Comparison of ENCODE assay signal across 15 cellular contexts in genomic region chr2:233406865-233407264, GRCh38. TPM values are rescaled to one million over a fixed set of nuclear protein-coding genes. Genes with fewer than 3 reads are reported as not detected.
A peak's percentile ranks its signal among the peaks of the same experiment; 100 is the strongest.
DNase-seq lines count a peak whose midpoint lies in the region; ATAC-seq and TF ChIP-seq lines count a peak whose summit lies in the region.
"Had no signal": no experiment of that assay in that cellular context is flagged by ENCODE, and none has a peak within 500 bp of the region (broad histone marks: within the 10 kb centered on the region; RNA-seq: fewer than 3 reads in every experiment).

No MANE protein-coding gene starts in this region.

- H3K9me2 ChIP-seq in MM.1S (replicated peaks; ENCODE audit: insufficient read depth, low read length), result no peaks in the 10 kb centered on the region

- no peaks in the 10 kb centered on the region for H3K27me3 ChIP-seq in CD4-positive, CD25-positive, alpha-beta regulatory T cell (ENCODE audit: control insufficient read depth, insufficient read depth, low read length)
- no peaks in the 10 kb centered on the region for H3K27me3 ChIP-seq in CD4-positive, alpha-beta memory T cell (ENCODE audit: insufficient read depth, low read length)
- H3K27me3 ChIP-seq in MM.1S (replicated peaks; ENCODE audit: insufficient read depth, low read length), result no peaks in the 10 kb centered on the region

- no peak overlapping the region for H2AFZ ChIP-seq in MM.1S (ENCODE audit: low read length)

- H3K36me3 ChIP-seq in CD4-positive, CD25-positive, alpha-beta regulatory T cell (ENCODE audit: control insufficient read depth, insufficient read depth, low read length), result peaks cover 5% of the 10 kb centered on the region
- H3K36me3 ChIP-seq in CD4-positive, alpha-beta memory T cell (ENCODE audit: insufficient read depth, low read length), result no peaks in the 10 kb centered on the region
- no peaks in the 10 kb centered on the region for H3K36me3 ChIP-seq in MM.1S (replicated peaks; ENCODE audit: insufficient read depth, low read length)

- ATAC-seq in CD4-positive, CD25-positive, alpha-beta regulatory T cell (ENCODE audit: low read depth in 2 of 2), result no peak
- ATAC-seq: Panc1 had no signal

- H3K27ac Mint-ChIP-seq in CD4-positive, CD25-positive, alpha-beta regulatory T cell, result peak overlapping the region; percentile 40 to 85 (median 76)
- H3K27ac Mint-ChIP-seq in CD4-positive, alpha-beta memory T cell, result peak overlapping the region in 6 of 7 donors; percentile 10 to 88 (median 61)
- peak overlapping the region; percentile 63 for H3K27ac Mint-ChIP-seq in activated naive CD8-positive, alpha-beta T cell treated with anti-CD3 and anti-CD28 coated beads for 36 hours
- H3K27ac Mint-ChIP-seq in osteocyte (ENCODE audit: unreplicated experiment) (peak overlapping the region; percentile 86), mesothelial cell of epicardium (no peak overlapping the region)

- H3K4me2 ChIP-seq in MM.1S (ENCODE audit: low read depth, low read length), result no peak overlapping the region

- peaks cover 29% of the 10 kb centered on the region for H3K4me1 ChIP-seq in CD4-positive, CD25-positive, alpha-beta regulatory T cell (ENCODE audit: control insufficient read depth, insufficient read depth, low read length, poor library complexity, severe bottlenecking)
- peaks cover 49% of the 10 kb centered on the region for H3K4me1 ChIP-seq in CD4-positive, alpha-beta memory T cell (ENCODE audit: insufficient read depth, low read length)
- no peaks in the 10 kb centered on the region for H3K4me1 ChIP-seq in MM.1S (ENCODE audit: low read length)

- peaks cover 18% of the 10 kb centered on the region for H3K36me3 Mint-ChIP-seq in CD4-positive, CD25-positive, alpha-beta regulatory T cell
- peaks cover 8 to 13% of the 10 kb centered on the region in 2 donors for H3K36me3 Mint-ChIP-seq in CD4-positive, alpha-beta memory T cell
- H3K36me3 Mint-ChIP-seq in activated naive CD8-positive, alpha-beta T cell treated with anti-CD3 and anti-CD28 coated beads for 36 hours, result peaks cover 42% of the 10 kb centered on the region
- peaks cover 35% of the 10 kb centered on the region for H3K36me3 Mint-ChIP-seq in osteocyte (ENCODE audit: unreplicated experiment)
- peaks cover 38% of the 10 kb centered on the region for H3K36me3 Mint-ChIP-seq in mesothelial cell of epicardium

- POLR2A ChIA-PET in CD4-positive, alpha-beta memory T cell (lab: Charles Lee; ENCODE audit: partially characterized antibody), result interaction anchor here (1.2 to 9.5 kb wide), 4 partner anchors 13 to 53 kb away, joined by 3 to 225 read pairs (median 36); no protein-coding TSS in a partner anchor

- no peaks in the 10 kb centered on the region for H3F3A ChIP-seq in MM.1S (ENCODE audit: insufficient read depth, low read length)

- H3K4me1 Mint-ChIP-seq in CD4-positive, CD25-positive, alpha-beta regulatory T cell, result peaks cover 33 to 70% (median 46%) of the 10 kb centered on the region in 4 donors
- H3K4me1 Mint-ChIP-seq in CD4-positive, alpha-beta memory T cell, result peaks cover 47 to 80% (median 65%) of the 10 kb centered on the region in 4 donors
- peaks cover 65% of the 10 kb centered on the region for H3K4me1 Mint-ChIP-seq in activated naive CD8-positive, alpha-beta T cell treated with anti-CD3 and anti-CD28 coated beads for 36 hours
- H3K4me1 Mint-ChIP-seq in osteocyte (ENCODE audit: unreplicated experiment) (peaks cover 47% of the 10 kb centered on the region), mesothelial cell of epicardium (no peaks in the 10 kb centered on the region)

- TF ChIP-seq CTCF in osteocyte (IDR thresholded peaks at IDR 0.05) (no peak), MM.1S (IDR thresholded peaks at IDR 0.05; ENCODE audit: low read length) (no peak), mesothelial cell of epicardium (IDR thresholded peaks at IDR 0.05; ENCODE audit: unreplicated experiment) (no peak)

- peaks cover 0 to 1% (median 0%) of the 10 kb centered on the region in 7 donors for H3K9me3 Mint-ChIP-seq in CD4-positive, CD25-positive, alpha-beta regulatory T cell
- H3K9me3 Mint-ChIP-seq in CD4-positive, alpha-beta memory T cell, result peaks cover 0 to 1% (median 0%) of the 10 kb centered on the region in 8 donors
- peaks cover 13% of the 10 kb centered on the region for H3K9me3 Mint-ChIP-seq in activated naive CD8-positive, alpha-beta T cell treated with anti-CD3 and anti-CD28 coated beads for 36 hours
- peaks cover 13% of the 10 kb centered on the region for H3K9me3 Mint-ChIP-seq in osteocyte (ENCODE audit: unreplicated experiment)
- H3K9me3 Mint-ChIP-seq in mesothelial cell of epicardium, result peaks cover 24% of the 10 kb centered on the region

- H3K4me3 ChIP-seq in CD4-positive, CD25-positive, alpha-beta regulatory T cell (ENCODE audit: low read depth, low read length), result no peak overlapping the region
- H3K4me3 ChIP-seq in CD4-positive, alpha-beta memory T cell (ENCODE audit: low read length in 2 of 2), result no peak overlapping the region
- no peak overlapping the region for H3K4me3 ChIP-seq in MM.1S (ENCODE audit: low read length)

- intact Hi-C loops in CD4-positive, alpha-beta memory T cell (cut with micrococcal nuclease), result no loop called here

- H3K79me2 ChIP-seq in MM.1S (ENCODE audit: low read length), result peaks cover 29% of the 10 kb centered on the region

- H3K27ac ChIP-seq in CD4-positive, CD25-positive, alpha-beta regulatory T cell (ENCODE audit: insufficient read depth, low read length, poor library complexity, severe bottlenecking), result no peak overlapping the region
- no peak overlapping the region for H3K27ac ChIP-seq in CD4-positive, alpha-beta memory T cell (ENCODE audit: low read depth, low read length)
- H3K27ac ChIP-seq in MM.1S (ENCODE audit: low read length), result no peak overlapping the region

- no peaks in the 10 kb centered on the region for H4K20me1 ChIP-seq in MM.1S (ENCODE audit: insufficient read depth, low read length)

- peak overlapping the region in 1 of 4 donors; percentile 28 for H3K4me3 Mint-ChIP-seq in CD4-positive, CD25-positive, alpha-beta regulatory T cell
- H3K4me3 Mint-ChIP-seq in CD4-positive, alpha-beta memory T cell, result no peak overlapping the region
- no peak overlapping the region for H3K4me3 Mint-ChIP-seq in activated naive CD8-positive, alpha-beta T cell treated with anti-CD3 and anti-CD28 coated beads for 36 hours
- no peak overlapping the region for H3K4me3 Mint-ChIP-seq in osteocyte (ENCODE audit: unreplicated experiment)
- no peak overlapping the region for H3K4me3 Mint-ChIP-seq in mesothelial cell of epicardium

- H3K9me3 ChIP-seq in CD4-positive, CD25-positive, alpha-beta regulatory T cell (ENCODE audit: control insufficient read depth in 2 of 2, low read length in 2 of 2), result no peaks in the 10 kb centered on the region
- no peaks in the 10 kb centered on the region for H3K9me3 ChIP-seq in CD4-positive, alpha-beta memory T cell (ENCODE audit: control insufficient read depth in 1 of 2, low read length in 2 of 2)
- no peaks in the 10 kb centered on the region for H3K9me3 ChIP-seq in MM.1S (replicated peaks; ENCODE audit: insufficient read depth, low read length)

- CTCF ChIA-PET in CD4-positive, alpha-beta memory T cell (lab: Charles Lee; ENCODE audit: partially characterized antibody), result interaction anchor here (1.2 to 13.9 kb wide), 4 partner anchors 13 to 53 kb away, joined by 3 to 510 read pairs (median 173); no protein-coding TSS in a partner anchor

- no peak overlapping the region for H3K9ac ChIP-seq in MM.1S (ENCODE audit: low read length)

- no peaks in the 10 kb centered on the region for H3K27me3 Mint-ChIP-seq in CD4-positive, CD25-positive, alpha-beta regulatory T cell
- no peaks in the 10 kb centered on the region for H3K27me3 Mint-ChIP-seq in CD4-positive, alpha-beta memory T cell
- no peaks in the 10 kb centered on the region for H3K27me3 Mint-ChIP-seq in activated naive CD8-positive, alpha-beta T cell treated with anti-CD3 and anti-CD28 coated beads for 36 hours
- no peaks in the 10 kb centered on the region for H3K27me3 Mint-ChIP-seq in osteocyte (ENCODE audit: unreplicated experiment)
- H3K27me3 Mint-ChIP-seq in mesothelial cell of epicardium (ENCODE audit: low read depth), result no peaks in the 10 kb centered on the region

- DNase-seq in CD4-positive, CD25-positive, alpha-beta regulatory T cell, result no peak
- no peak for DNase-seq in CD4-positive, alpha-beta memory T cell
- no peak for DNase-seq in activated naive CD8-positive, alpha-beta T cell treated with anti-CD3 and anti-CD28 coated beads for 36 hours
- DNase-seq in osteocyte (ENCODE audit: extremely low spot score, unreplicated experiment) (no peak), iPS-NIHi7 (ENCODE audit: extremely low spot score) (no peak), MM.1S (no peak), mesothelial cell of epicardium (ENCODE audit: low spot score in 2 of 2, unreplicated experiment in 2 of 2) (no peak)
- DNase-seq: COR-L47, DMS53, Karpas-422, NCI-H2029, NCI-H510A, NCI-H82, Right ventricle myocardium superior had no signal

RNA-seq across cellular contexts. Expression of gene DGKD, which starts 52.6 kb away (rescaled TPM):
- total RNA-seq in CD4-positive, CD25-positive, alpha-beta regulatory T cell, result 161 TPM
- polyA plus RNA-seq in CD4-positive, CD25-positive, alpha-beta regulatory T cell, result 10 to 100 TPM; 11.3 to 12.7 (median 11.4) TPM
- 100 to 1,000 TPM; 129 to 136 TPM for total RNA-seq in CD4-positive, alpha-beta memory T cell
- 10 to 100 TPM in 1 of 2 donors, 1 to 10 TPM in 1; 8.9 to 28.1 TPM for polyA plus RNA-seq in CD4-positive, alpha-beta memory T cell
- 10 to 100 TPM; 63.2 to 76.0 TPM for total RNA-seq in activated naive CD8-positive, alpha-beta T cell treated with anti-CD3 and anti-CD28 coated beads for 36 hours
- total RNA-seq in osteocyte (65.4 and 70.5 TPM in 2 replicates), mesothelial cell of epicardium (52.8 to 64.5 TPM (median 57.0 TPM) in 3 replicates)
